8 cellular contexts compared by ENCODE assay signal in the genomic region with DNA sequence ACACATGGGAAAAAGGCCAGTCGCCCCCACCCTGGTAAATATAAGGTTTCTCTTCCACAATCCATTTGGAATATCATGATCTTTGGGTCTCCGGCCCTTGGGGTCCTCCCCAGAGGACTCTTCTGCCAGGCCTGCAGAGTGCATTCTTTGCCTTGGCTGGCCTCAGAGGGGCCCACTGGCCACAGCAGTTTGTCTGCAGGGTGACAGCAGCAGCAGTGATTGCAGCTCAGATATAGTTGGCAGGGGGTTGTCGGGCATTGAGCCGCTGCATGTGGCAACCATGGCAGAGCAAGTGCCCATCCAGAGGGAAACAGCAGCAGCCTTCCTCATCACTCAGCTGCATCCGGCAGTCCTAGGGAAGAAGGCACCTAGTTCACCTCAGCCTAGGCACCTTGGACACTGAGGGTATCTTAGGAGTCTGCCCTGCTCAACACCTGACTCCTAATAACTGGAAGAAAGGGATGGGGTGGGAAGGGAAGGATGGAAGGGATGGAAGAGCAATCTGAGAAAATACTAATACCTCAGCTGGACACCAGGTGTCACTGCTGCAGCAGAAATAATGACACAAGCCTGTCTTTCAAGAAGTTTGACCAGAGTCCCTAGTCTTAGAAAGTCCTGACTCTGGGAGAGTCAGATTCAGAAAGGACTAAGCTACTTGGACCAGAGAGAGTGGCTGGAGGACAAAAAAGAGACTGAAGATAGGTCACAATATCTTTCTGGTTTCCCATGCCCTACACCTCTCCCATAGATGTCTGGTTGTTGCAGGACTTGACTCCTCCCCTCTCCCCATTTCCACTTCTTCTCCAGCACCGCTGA. TPM values are rescaled to one million over a fixed set of nuclear protein-coding genes. Genes with fewer than 3 reads are reported as not detected.
DNase-seq lines count a peak whose midpoint lies in the region; ATAC-seq and TF ChIP-seq lines count a peak whose summit lies in the region.

No MANE protein-coding gene starts in this region.

- peak; percentile 27 for DNase-seq in DMS79 (lab: John Stamatoyannopoulos, UW)
- peak; percentile 68 for DNase-seq in NAMALWA (ENCODE audit: low spot score)
- peak; percentile 44 to 47 for DNase-seq in activated CD4-positive, alpha-beta T cell treated with anti-CD3 and anti-CD28 coated beads, Interleukin-2, amount 50 U/mL, for 48 hours
- DNase-seq in fibroblast of pulmonary artery (ENCODE audit: low read depth): peak; percentile 82
- peak; percentile 49 for DNase-seq in neuronal stem cell (ENCODE audit: low spot score)

- peaks cover 48 to 80% of the 10 kb centered on the region in 2 donors for H3K36me3 ChIP-seq in neuronal stem cell (replicated peaks in 1 of 2; ENCODE audit: control insufficient read depth in 2 of 2, insufficient read depth in 2 of 2, low read length in 2 of 2)

- no peak overlapping the region for H4K8ac ChIP-seq in neuronal stem cell (ENCODE audit: low read depth, low read length)

- no peak overlapping the region for H3K4ac ChIP-seq in neuronal stem cell (ENCODE audit: low read length)

- no peak overlapping the region for H4K91ac ChIP-seq in neuronal stem cell (ENCODE audit: low read depth, low read length, poor library complexity)

- no peak overlapping the region for H2BK5ac ChIP-seq in neuronal stem cell (ENCODE audit: low read length)

- H2BK12ac ChIP-seq in neuronal stem cell (ENCODE audit: low read length): no peak overlapping the region

- H3K79me1 ChIP-seq in neuronal stem cell (ENCODE audit: low read depth, low read length): peaks cover 11% of the 10 kb centered on the region

- WGBS in neuronal stem cell (ENCODE audit: extremely low coverage in 2 of 2, insufficient read length in 2 of 2, insufficient replicate concordance in 1 of 2), 2 donors: no CpG with 5 or more reads among the region's 6 CpGs

- no peaks in the 10 kb centered on the region for H3K9me3 ChIP-seq in neuronal stem cell (replicated peaks in 1 of 2; ENCODE audit: control insufficient read depth in 2 of 2, insufficient read depth in 1 of 2, low read depth in 1 of 2, low read length in 2 of 2)

- H3K4me3 ChIP-seq in fibroblast of pulmonary artery (replicated peaks; ENCODE audit: low read depth, low read length) (no peak overlapping the region), neuronal stem cell (ENCODE audit: low read length in 2 of 2) (no peak overlapping the region)

- no peak overlapping the region for H2BK15ac ChIP-seq in neuronal stem cell (ENCODE audit: low read length)

- H3K23ac ChIP-seq in neuronal stem cell (ENCODE audit: low read depth, low read length, poor library complexity): no peak overlapping the region

- peak overlapping the region; percentile 9 for H3K18ac ChIP-seq in neuronal stem cell (ENCODE audit: low read length)

- no peaks in the 10 kb centered on the region for H3K27me3 ChIP-seq in neuronal stem cell (ENCODE audit: control insufficient read depth in 3 of 3, insufficient read depth in 3 of 3, low read depth in 1 of 3, low read length in 3 of 3)

- no peak overlapping the region for H3K27ac ChIP-seq in 22Rv1
- no peak overlapping the region for H3K27ac ChIP-seq in neuronal stem cell (replicated peaks; ENCODE audit: low read length)

- peak overlapping the region; percentile 56 for H3K9ac ChIP-seq in neuronal stem cell (ENCODE audit: low read depth, low read length, poor library complexity)

- ATAC-seq in HG03439 (IDR thresholded peaks at IDR 0.05; ENCODE audit: unreplicated experiment): no peak
- ATAC-seq in HG02610 (IDR thresholded peaks at IDR 0.05; ENCODE audit: unreplicated experiment): no peak

- TF ChIP-seq CTCF in 22Rv1 (IDR thresholded peaks at IDR 0.05) (peak; percentile 82), fibroblast of pulmonary artery (IDR thresholded peaks at IDR 0.05; ENCODE audit: low read length, missing control alignments) (peak; percentile 74)

- H2AFZ ChIP-seq in neuronal stem cell (ENCODE audit: low read length): no peak overlapping the region

- H2BK120ac ChIP-seq in neuronal stem cell (ENCODE audit: low read depth, low read length): no peak overlapping the region

- no peak overlapping the region for H3K4me2 ChIP-seq in neuronal stem cell (ENCODE audit: insufficient read depth, low read length, poor library complexity, severe bottlenecking)

- no peak overlapping the region for H2AK5ac ChIP-seq in neuronal stem cell (ENCODE audit: low read depth, low read length)

- peaks cover 19 to 28% of the 10 kb centered on the region in 2 donors for H3K4me1 ChIP-seq in neuronal stem cell (ENCODE audit: control insufficient read depth in 2 of 2, insufficient read depth in 1 of 2, low read depth in 1 of 2, low read length in 2 of 2)

- H3K14ac ChIP-seq in neuronal stem cell (ENCODE audit: low read length): no peak overlapping the region

RNA-seq across cellular contexts. Expression of gene AJUBA, which starts 8.9 kb away (rescaled TPM):
- polyA plus RNA-seq in neuronal stem cell (2013, experiment 1 of 2): 63.6 TPM
- 64.1 TPM for polyA plus RNA-seq in neuronal stem cell (2013, experiment 2 of 2)

RNA-seq across cellular contexts. Expression of gene HAUS4, which starts 16.5 kb away (rescaled TPM):
- polyA plus RNA-seq in neuronal stem cell (2013, experiment 1 of 2): 59.1 TPM
- 60.9 TPM for polyA plus RNA-seq in neuronal stem cell (2013, experiment 2 of 2)

RNA-seq across cellular contexts. Expression of gene C14orf93, which starts 36.5 kb away (rescaled TPM):
- polyA plus RNA-seq in neuronal stem cell (2013, experiment 1 of 2): 7.0 TPM
- 6.1 TPM for polyA plus RNA-seq in neuronal stem cell (2013, experiment 2 of 2)

RNA-seq across cellular contexts. Expression of gene PRMT5, which starts 44.2 kb away (rescaled TPM):
- 88.1 TPM for polyA plus RNA-seq in neuronal stem cell (2013, experiment 1 of 2)
- polyA plus RNA-seq in neuronal stem cell (2013, experiment 2 of 2): 93.5 TPM

RNA-seq across cellular contexts. Expression of gene RBM23, which starts 54.5 kb away (rescaled TPM):
- polyA plus RNA-seq in neuronal stem cell (2013, experiment 1 of 2): 58.0 TPM
- 55.8 TPM for polyA plus RNA-seq in neuronal stem cell (2013, experiment 2 of 2)

Comparison
In these comparisons a context has a peak if more than half of its experiments do, and no peak if none do; other contexts are left out.
1. DNase-seq: peak in every context shown above with its lines; median percentile 82 in fibroblast of pulmonary artery; 68 in NAMALWA; 49 in neuronal stem cell; 46 in activated CD4-positive, alpha-beta T cell treated with anti-CD3 and anti-CD28 coated beads, Interleukin-2, amount 50 U/mL, for 48 hours; 27 in DMS79.